Comparison of ENCODE assay signal across 15 cellular contexts in the genomic region with DNA sequence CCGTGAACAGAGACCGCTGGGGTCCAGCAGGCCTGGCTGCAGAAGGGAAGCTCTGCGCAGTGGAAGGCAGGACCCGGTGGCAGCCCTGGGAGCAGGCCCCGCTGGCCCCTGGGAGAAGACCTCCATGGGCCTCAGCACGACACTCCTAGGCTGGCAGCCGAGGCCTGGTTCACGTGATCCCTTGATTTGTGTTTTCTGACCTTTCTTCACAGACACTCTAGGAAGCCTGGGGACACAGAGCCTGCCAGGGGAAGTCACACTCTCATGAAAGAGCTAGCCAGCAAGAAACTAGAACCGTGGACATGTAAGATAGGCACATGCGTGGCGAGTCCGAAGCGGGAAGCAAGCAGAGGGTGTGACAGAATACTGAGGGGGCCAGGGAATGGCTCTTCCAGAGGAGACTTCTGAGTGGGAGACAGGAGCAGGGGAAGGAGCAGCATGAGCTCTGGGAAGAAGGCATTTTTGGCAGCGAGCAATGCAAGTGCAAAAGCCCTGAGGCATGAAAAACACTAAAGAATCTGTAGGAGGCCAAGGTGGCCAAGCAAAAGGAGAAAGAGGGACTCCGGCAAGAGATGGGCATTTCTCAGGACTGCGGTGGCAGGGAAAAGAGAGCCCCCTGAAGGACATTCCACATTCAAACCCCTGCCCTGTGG. TPM values are rescaled to one million over a fixed set of nuclear protein-coding genes. Genes with fewer than 3 reads are reported as not detected.
DNase-seq lines count a peak whose midpoint lies in the region; ATAC-seq and TF ChIP-seq lines count a peak whose summit lies in the region.
"Had no signal": no experiment of that assay in that cellular context is flagged by ENCODE, and none has a peak within 500 bp of the region (broad histone marks: within the 10 kb centered on the region; RNA-seq: fewer than 3 reads in every experiment).

No MANE protein-coding gene starts in this region.

- no peak for TF ChIP-seq POLR2A in testis (IDR thresholded peaks at IDR 0.05)

- H3K27ac ChIP-seq in endodermal cell (ENCODE audit: low read depth, low read length), result peak overlapping the region; percentile 8
- peak overlapping the region; percentile 91 for H3K27ac ChIP-seq in muscle layer of colon (ENCODE audit: low read depth, low read length)
- H3K27ac ChIP-seq in testis, result peak overlapping the region; percentile 70 to 95
- H3K27ac ChIP-seq: RWPE1 had no signal

- H3K9me3 Mint-ChIP-seq in HFFc6 (no peaks in the 10 kb centered on the region), endodermal cell (no peaks in the 10 kb centered on the region)
- H3K9me3 Mint-ChIP-seq in activated CD4-positive, alpha-beta T cell treated with anti-CD3 and anti-CD28 coated beads, Interleukin-2, amount 10 ng/mL, durations not matched to agents 24 days and 14 days, result no peaks in the 10 kb centered on the region
- H3K9me3 Mint-ChIP-seq: activated B cell treated with CpG ODN at 0.5 μM for 24 hours had no signal

- intact Hi-C loops in testis (cut with DNase I; ENCODE audit: low total_unique reads), result no loop called here
- intact Hi-C loops in activated CD4-positive, alpha-beta T cell treated with anti-CD3 and anti-CD28 coated beads, Interleukin-2, amount 10 ng/mL, durations not matched to agents 24 days and 14 days (cut with micrococcal nuclease), result no loop called here

- ATAC-seq in HG02798 (IDR thresholded peaks at IDR 0.05; ENCODE audit: poor library complexity, unreplicated experiment) (no peak), GM21529 (IDR thresholded peaks at IDR 0.05; ENCODE audit: unreplicated experiment) (no peak)

- H3K27ac Mint-ChIP-seq in HFFc6, result peak overlapping the region; percentile 97
- peak overlapping the region; percentile 24 for H3K27ac Mint-ChIP-seq in endodermal cell
- H3K27ac Mint-ChIP-seq in activated CD4-positive, alpha-beta T cell treated with anti-CD3 and anti-CD28 coated beads, Interleukin-2, amount 10 ng/mL, durations not matched to agents 24 days and 14 days, result no peak overlapping the region
- H3K27ac Mint-ChIP-seq: activated B cell treated with CpG ODN at 0.5 μM for 24 hours, progenitor cell of endocrine pancreas had no signal

- H3K27me3 Mint-ChIP-seq in HFFc6 (ENCODE audit: insufficient read depth), result no peaks in the 10 kb centered on the region; the same call in 1 of the 2 replicates
- H3K27me3 Mint-ChIP-seq in endodermal cell (ENCODE audit: insufficient read depth), result no peaks in the 10 kb centered on the region
- peaks cover 2% of the 10 kb centered on the region for H3K27me3 Mint-ChIP-seq in activated CD4-positive, alpha-beta T cell treated with anti-CD3 and anti-CD28 coated beads, Interleukin-2, amount 10 ng/mL, durations not matched to agents 24 days and 14 days

- DNase-seq in HFFc6, result no peak
- DNase-seq in endodermal cell, result peak; percentile 56
- no peak for DNase-seq in testis
- no peak for DNase-seq in SK-N-DZ (ENCODE audit: low spot score)
- DNase-seq in activated CD4-positive, alpha-beta T cell treated with anti-CD3 and anti-CD28 coated beads, Interleukin-2, amount 10 ng/mL, durations not matched to agents 24 days and 14 days, result no peak
- DNase-seq: activated B cell treated with CpG ODN at 0.5 μM for 24 hours, COR-L47, MM.1S, NCI-H345 had no signal

- H3K4me1 ChIP-seq in endodermal cell (ENCODE audit: control insufficient read depth, insufficient read depth, low read length) (peaks cover 6% of the 10 kb centered on the region), muscle layer of colon (ENCODE audit: insufficient read depth, low read length) (peaks cover 36% of the 10 kb centered on the region), testis (peaks cover 26% of the 10 kb centered on the region)

- WGBS in endodermal cell (ENCODE audit: insufficient coverage in 1 of 2, insufficient read length in 1 of 2), 2 experiments, result 79 to 93% methylated on average over 12 to 16 of the region's 16 CpGs
- WGBS in testis, 2 donors, result 62 to 79% methylated on average over 14 to 16 of the region's 16 CpGs

- H3K9me3 ChIP-seq in endodermal cell (ENCODE audit: control insufficient read depth, low read length) (no peaks in the 10 kb centered on the region), muscle layer of colon (ENCODE audit: low read length) (no peaks in the 10 kb centered on the region), testis (no peaks in the 10 kb centered on the region)

- H3K4me3 ChIP-seq in endodermal cell (ENCODE audit: low read length) (no peak overlapping the region), muscle layer of colon (ENCODE audit: low read depth in 1 of 2, low read length in 2 of 2) (peak overlapping the region in 1 of 2 donors; percentile 53), testis (no peak overlapping the region)

- H3K36me3 Mint-ChIP-seq in HFFc6 (ENCODE audit: low read depth) (peaks cover 34% of the 10 kb centered on the region), endodermal cell (ENCODE audit: low read depth) (no peaks in the 10 kb centered on the region)
- no peaks in the 10 kb centered on the region for H3K36me3 Mint-ChIP-seq in activated CD4-positive, alpha-beta T cell treated with anti-CD3 and anti-CD28 coated beads, Interleukin-2, amount 10 ng/mL, durations not matched to agents 24 days and 14 days (ENCODE audit: low read depth)

- H3K4me3 Mint-ChIP-seq in HFFc6, result peak overlapping the region; percentile 96
- H3K4me3 Mint-ChIP-seq in endodermal cell, result no peak overlapping the region
- H3K4me3 Mint-ChIP-seq in activated CD4-positive, alpha-beta T cell treated with anti-CD3 and anti-CD28 coated beads, Interleukin-2, amount 10 ng/mL, durations not matched to agents 24 days and 14 days, result no peak overlapping the region
- H3K4me3 Mint-ChIP-seq: activated B cell treated with CpG ODN at 0.5 μM for 24 hours had no signal

- TF ChIP-seq CTCF in HFFc6 (IDR thresholded peaks at IDR 0.05), result no peak; the same call in 1 of the 2 replicates
- no peak for TF ChIP-seq CTCF in endodermal cell (conservative IDR thresholded peaks at IDR 0.05)
- TF ChIP-seq CTCF in testis (IDR thresholded peaks at IDR 0.05), result no peak

- H3K27me3 ChIP-seq in endodermal cell (ENCODE audit: control insufficient read depth, insufficient read depth, low read length, poor library complexity, severe bottlenecking) (no peaks in the 10 kb centered on the region), muscle layer of colon (ENCODE audit: control insufficient read depth in 1 of 2, insufficient read depth in 2 of 2, low read length in 2 of 2) (no peaks in the 10 kb centered on the region), testis (no peaks in the 10 kb centered on the region)

- H3K9ac ChIP-seq in endodermal cell (ENCODE audit: extremely low read depth, low read length, poor library complexity, severe bottlenecking) (no peak overlapping the region), muscle layer of colon (ENCODE audit: low read length) (peak overlapping the region; percentile 79)

- H3K4me1 Mint-ChIP-seq in HFFc6 (ENCODE audit: low read depth) (peaks cover 66% of the 10 kb centered on the region), endodermal cell (peaks cover 49% of the 10 kb centered on the region)
- no peaks in the 10 kb centered on the region for H3K4me1 Mint-ChIP-seq in activated CD4-positive, alpha-beta T cell treated with anti-CD3 and anti-CD28 coated beads, Interleukin-2, amount 10 ng/mL, durations not matched to agents 24 days and 14 days
- H3K4me1 Mint-ChIP-seq: activated B cell treated with CpG ODN at 0.5 μM for 24 hours had no signal

- H3K36me3 ChIP-seq in endodermal cell (ENCODE audit: control insufficient read depth, insufficient read depth, low read length), result no peaks in the 10 kb centered on the region
- H3K36me3 ChIP-seq in muscle layer of colon (ENCODE audit: insufficient read depth, low read length), result peaks cover 36% of the 10 kb centered on the region
- H3K36me3 ChIP-seq in testis (ENCODE audit: low read depth, missing control alignments), result no peaks in the 10 kb centered on the region

RNA-seq across cellular contexts. Expression of gene IL17B, which starts 26.6 kb away (rescaled TPM):
- total RNA-seq in HFFc6 (2021; fragmentation: NEBNext Ultra II Directional; extraction: Animal tissue kit (Norgen Biotek cat#: 25700)), result under 1 TPM; 0.50 to 0.85 (median 0.76) TPM
- total RNA-seq in endodermal cell (not detected), testis (10 to 100 TPM in 1 of 2 donors, 1 to 10 TPM in 1; 4.7 to 12.4 TPM)
- not detected for polyA plus RNA-seq in endodermal cell (2013, experiment 1 of 2)
- polyA plus RNA-seq in endodermal cell (2013, experiment 2 of 2), result not detected
- polyA plus RNA-seq in testis (ENCODE audit: insufficient read depth, low read depth, low replicate concordance), result 5.0 TPM
- polyA plus RNA-seq in SK-N-DZ (2014; cell fraction: cytosol; rRNA removed), result 1.9 and 2.3 TPM in 2 replicates
- 0.50 and 4.4 TPM in 2 replicates for polyA plus RNA-seq in SK-N-DZ (2014; cell fraction: nucleus; rRNA removed)
- total RNA-seq in activated CD4-positive, alpha-beta T cell treated with anti-CD3 and anti-CD28 coated beads, Interleukin-2, amount 10 ng/mL, durations not matched to agents 24 days and 14 days, result not detected in 2 replicates
- total RNA-seq: activated B cell treated with CpG ODN at 0.5 μM for 24 hours, kidney epithelial cell, progenitor cell of endocrine pancreas had no signal

RNA-seq across cellular contexts. Expression of gene PCYOX1L, which starts 47.8 kb away (rescaled TPM):
- total RNA-seq in HFFc6 (2021; fragmentation: NEBNext Ultra II Directional; extraction: Animal tissue kit (Norgen Biotek cat#: 25700)), result 10 to 100 TPM in 5 of 6 experiments, 1 to 10 TPM in 1; 9.8 to 13.5 (median 11.0) TPM
- total RNA-seq in endodermal cell (10 to 100 TPM; 11.1 to 11.7 TPM), testis (10 to 100 TPM; 29.9 to 30.5 TPM)
- 16.1 TPM for polyA plus RNA-seq in endodermal cell (2013, experiment 1 of 2)
- polyA plus RNA-seq in endodermal cell (2013, experiment 2 of 2), result 13.6 TPM
- 24.6 TPM for polyA plus RNA-seq in testis (ENCODE audit: insufficient read depth, low read depth, low replicate concordance)
- 35.5 and 36.3 TPM in 2 replicates for polyA plus RNA-seq in SK-N-DZ (2014; cell fraction: cytosol; rRNA removed)
- polyA plus RNA-seq in SK-N-DZ (2014; cell fraction: nucleus; rRNA removed), result 32.9 and 42.1 TPM in 2 replicates
- 19.8 and 21.2 TPM in 2 replicates for total RNA-seq in activated CD4-positive, alpha-beta T cell treated with anti-CD3 and anti-CD28 coated beads, Interleukin-2, amount 10 ng/mL, durations not matched to agents 24 days and 14 days

Comparison
In these comparisons a context has a peak if more than half of its experiments do, and no peak if none do; other contexts are left out.
1. H3K27ac ChIP-seq: peak in every context shown above with its lines; median percentile 91 in muscle layer of colon; 82 in testis; 8 in endodermal cell.